In the genomic region with DNA sequence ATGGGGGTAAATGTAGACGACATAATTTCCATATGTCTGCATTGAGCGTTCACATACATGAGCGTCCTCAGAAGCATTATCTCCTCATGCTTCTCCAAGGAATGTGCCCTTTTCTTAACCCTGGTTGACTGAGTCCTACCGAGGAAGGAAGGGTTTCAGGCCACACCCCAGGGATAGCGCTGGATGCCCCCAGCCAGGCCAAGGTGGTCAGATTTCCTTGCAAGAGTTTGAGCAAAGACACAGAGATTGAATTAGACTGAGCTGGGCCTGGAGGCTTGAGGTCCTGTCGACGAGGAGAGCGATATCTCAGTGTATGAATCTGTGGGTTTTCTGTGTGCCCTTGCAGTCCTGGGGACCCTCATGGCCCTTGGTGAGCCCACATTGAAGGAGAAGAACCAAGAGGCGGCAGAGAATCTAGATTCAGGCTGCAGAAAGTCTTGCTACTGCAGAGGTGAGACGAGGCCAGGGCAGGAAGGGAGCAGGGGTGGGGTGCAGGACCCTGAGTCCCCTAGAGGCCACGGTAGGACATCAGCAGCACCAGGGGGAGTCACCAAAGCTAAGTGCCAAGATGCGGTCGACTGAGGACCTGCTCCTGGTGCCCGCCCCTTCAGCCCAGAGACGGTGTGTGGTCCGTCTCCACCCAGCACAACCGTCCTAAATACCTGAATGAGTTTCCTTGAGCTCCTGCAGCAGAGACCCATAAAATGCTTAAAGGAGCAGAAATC, we compare ENCODE assay signal across 23 cellular contexts.
DNase-seq lines count a peak whose midpoint lies in the region; ATAC-seq, FAIRE-seq and TF ChIP-seq lines count a peak whose summit lies in the region.
"Had no signal": no experiment of that assay in that cellular context is flagged by ENCODE, and none has a peak within 500 bp of the region (broad histone marks: within the 10 kb centered on the region; RNA-seq: fewer than 3 reads in every experiment).

No MANE protein-coding gene starts in this region.

- no peak for ATAC-seq in RWPE2 (ENCODE audit: low read depth)
- ATAC-seq in upper lobe of right lung: no peak
- ATAC-seq: CD8-positive, alpha-beta T cell; PC-3 had no signal

- H3K36me3 Mint-ChIP-seq in activated naive CD4-positive, alpha-beta T cell treated with anti-CD3 and anti-CD28 coated beads, Interleukin-2, amount 50 U/mL, for 24 hours: no peaks in the 10 kb centered on the region
- H3K36me3 Mint-ChIP-seq in activated naive CD4-positive, alpha-beta T cell treated with anti-CD3 and anti-CD28 coated beads for 36 hours (ENCODE audit: low read depth): no peaks in the 10 kb centered on the region
- no peaks in the 10 kb centered on the region for H3K36me3 Mint-ChIP-seq in activated CD4-positive, alpha-beta T cell treated with anti-CD3 and anti-CD28 coated beads, Interleukin-2, amount 10 ng/mL, durations not matched to agents 7 days and 5 days (ENCODE audit: low read depth)
- H3K36me3 Mint-ChIP-seq: CD8-positive, alpha-beta T cell had no signal

- no peaks in the 10 kb centered on the region for H3K4me1 Mint-ChIP-seq in activated naive CD4-positive, alpha-beta T cell treated with anti-CD3 and anti-CD28 coated beads, Interleukin-2, amount 50 U/mL, for 24 hours
- no peaks in the 10 kb centered on the region for H3K4me1 Mint-ChIP-seq in activated naive CD4-positive, alpha-beta T cell treated with anti-CD3 and anti-CD28 coated beads for 36 hours (ENCODE audit: low read depth)
- no peaks in the 10 kb centered on the region for H3K4me1 Mint-ChIP-seq in activated CD4-positive, alpha-beta T cell treated with anti-CD3 and anti-CD28 coated beads, Interleukin-2, amount 10 ng/mL, durations not matched to agents 7 days and 5 days

- POLR2A ChIA-PET in activated CD4-positive, alpha-beta T cell treated with anti-CD3 and anti-CD28 coated beads, Interleukin-2, amount 10 ng/mL, durations not matched to agents 7 days and 5 days (lab: Charles Lee): no interaction called here

- H3K9me3 Mint-ChIP-seq in activated naive CD4-positive, alpha-beta T cell treated with anti-CD3 and anti-CD28 coated beads, Interleukin-2, amount 50 U/mL, for 24 hours: no peaks in the 10 kb centered on the region
- H3K9me3 Mint-ChIP-seq in activated naive CD4-positive, alpha-beta T cell treated with anti-CD3 and anti-CD28 coated beads for 36 hours: no peaks in the 10 kb centered on the region
- no peaks in the 10 kb centered on the region for H3K9me3 Mint-ChIP-seq in activated CD4-positive, alpha-beta T cell treated with anti-CD3 and anti-CD28 coated beads, Interleukin-2, amount 10 ng/mL, durations not matched to agents 7 days and 5 days
- H3K9me3 Mint-ChIP-seq: CD8-positive, alpha-beta T cell had no signal

- H3K9ac ChIP-seq in kidney (ENCODE audit: low read length in 2 of 2): no peak overlapping the region

- in situ Hi-C loops in brain microvascular endothelial cell (cut with HindIII; ENCODE audit: low pct_ligation_motif_present, low sequenced_read_pairs): no loop called here

- peaks cover 6% of the 10 kb centered on the region for H3K27me3 Mint-ChIP-seq in activated naive CD4-positive, alpha-beta T cell treated with anti-CD3 and anti-CD28 coated beads, Interleukin-2, amount 50 U/mL, for 24 hours
- H3K27me3 Mint-ChIP-seq in activated naive CD4-positive, alpha-beta T cell treated with anti-CD3 and anti-CD28 coated beads for 36 hours (ENCODE audit: low read depth): peaks cover 3% of the 10 kb centered on the region
- peaks cover 3% of the 10 kb centered on the region for H3K27me3 Mint-ChIP-seq in activated CD4-positive, alpha-beta T cell treated with anti-CD3 and anti-CD28 coated beads, Interleukin-2, amount 10 ng/mL, durations not matched to agents 7 days and 5 days

- H3K27ac Mint-ChIP-seq in activated naive CD4-positive, alpha-beta T cell treated with anti-CD3 and anti-CD28 coated beads, Interleukin-2, amount 50 U/mL, for 24 hours: peak overlapping the region; percentile 17
- H3K27ac Mint-ChIP-seq in activated naive CD4-positive, alpha-beta T cell treated with anti-CD3 and anti-CD28 coated beads for 36 hours: no peak overlapping the region
- no peak overlapping the region for H3K27ac Mint-ChIP-seq in activated CD4-positive, alpha-beta T cell treated with anti-CD3 and anti-CD28 coated beads, Interleukin-2, amount 10 ng/mL, durations not matched to agents 7 days and 5 days
- H3K27ac Mint-ChIP-seq: CD8-positive, alpha-beta T cell had no signal

- no peak overlapping the region for H3K4me3 Mint-ChIP-seq in activated naive CD4-positive, alpha-beta T cell treated with anti-CD3 and anti-CD28 coated beads, Interleukin-2, amount 50 U/mL, for 24 hours
- no peak overlapping the region for H3K4me3 Mint-ChIP-seq in activated naive CD4-positive, alpha-beta T cell treated with anti-CD3 and anti-CD28 coated beads for 36 hours
- no peak overlapping the region for H3K4me3 Mint-ChIP-seq in activated CD4-positive, alpha-beta T cell treated with anti-CD3 and anti-CD28 coated beads, Interleukin-2, amount 10 ng/mL, durations not matched to agents 7 days and 5 days
- H3K4me3 Mint-ChIP-seq: CD8-positive, alpha-beta T cell had no signal

- H3K27ac ChIP-seq in RWPE2 (ENCODE audit: poor library complexity, severe bottlenecking) (no peak overlapping the region), kidney (ENCODE audit: low read depth in 2 of 2, low read length in 2 of 2) (no peak overlapping the region), upper lobe of right lung (no peak overlapping the region), brain microvascular endothelial cell (no peak overlapping the region)
- H3K27ac ChIP-seq: SJSA1 had no signal

- H3K4me1 ChIP-seq in RWPE2 (ENCODE audit: insufficient read depth, poor library complexity, severe bottlenecking): no peaks in the 10 kb centered on the region
- no peaks in the 10 kb centered on the region for H3K4me1 ChIP-seq in kidney (ENCODE audit: control insufficient read depth in 1 of 2, insufficient read depth in 1 of 2, low read depth in 1 of 2, low read length in 2 of 2)
- no peaks in the 10 kb centered on the region for H3K4me1 ChIP-seq in upper lobe of right lung
- H3K4me1 ChIP-seq: Caco-2, SJSA1 had no signal

- DNase-seq in activated naive CD4-positive, alpha-beta T cell treated with anti-CD3 and anti-CD28 coated beads for 36 hours: no peak
- DNase-seq in RWPE2 (ENCODE audit: low spot score) (peak; percentile 46), kidney (peak; percentile 26), upper lobe of right lung (peak; percentile 37), brain microvascular endothelial cell (no peak)
- no peak for DNase-seq in activated CD4-positive, alpha-beta T cell treated with anti-CD3 and anti-CD28 coated beads, Interleukin-2, amount 10 ng/mL, durations not matched to agents 7 days and 5 days
- DNase-seq: C1 segment of cervical spinal cord, Caco-2, H7, KBM-7, NCI-H1105 treated with DMSO at 0.1 percent for 48 hours, NCI-H146, NCI-H1930, NCI-H2107, NCI-H446, NCI-H524 treated with DMSO at 0.1 percent for 48 hours, NCI-H774, PC-3, Right ventricle myocardium superior had no signal

- H3K9me3 ChIP-seq in RWPE2 (ENCODE audit: severe bottlenecking) (no peaks in the 10 kb centered on the region), kidney (ENCODE audit: control insufficient read depth in 1 of 2, low read length in 2 of 2) (no peaks in the 10 kb centered on the region), upper lobe of right lung (no peaks in the 10 kb centered on the region)
- H3K9me3 ChIP-seq: Caco-2, SJSA1 had no signal

- TF ChIP-seq CTCF in RWPE2 (IDR thresholded peaks at IDR 0.05; ENCODE audit: poor library complexity, severe bottlenecking): no peak
- TF ChIP-seq CTCF in kidney (IDR thresholded peaks at IDR 0.05; ENCODE audit: borderline replicate concordance, extremely low read depth, insufficient read depth): no peak
- no peak for TF ChIP-seq CTCF in upper lobe of right lung (IDR thresholded peaks at IDR 0.05)
- TF ChIP-seq CTCF in brain microvascular endothelial cell (IDR thresholded peaks at IDR 0.05; ENCODE audit: low read depth, low read length, missing control alignments): no peak

- intact Hi-C loops in activated naive CD4-positive, alpha-beta T cell treated with anti-CD3 and anti-CD28 coated beads for 36 hours (cut with micrococcal nuclease): no loop called here
- intact Hi-C loops in kidney (cut with DNase I): no loop called here
- intact Hi-C loops in upper lobe of right lung (cut with DNase I): no loop called here

- CTCF ChIA-PET in activated naive CD4-positive, alpha-beta T cell treated with anti-CD3 and anti-CD28 coated beads for 36 hours (lab: Charles Lee): no interaction called here
- CTCF ChIA-PET in activated CD4-positive, alpha-beta T cell treated with anti-CD3 and anti-CD28 coated beads, Interleukin-2, amount 10 ng/mL, durations not matched to agents 7 days and 5 days (lab: Charles Lee): no interaction called here

- H3K4me3 ChIP-seq in RWPE2 (ENCODE audit: severe bottlenecking) (no peak overlapping the region), kidney (ENCODE audit: low read length in 2 of 2) (no peak overlapping the region), upper lobe of right lung (no peak overlapping the region), brain microvascular endothelial cell (ENCODE audit: low read depth, low read length) (no peak overlapping the region)
- H3K4me3 ChIP-seq: SJSA1 had no signal

- no peak for FAIRE-seq in kidney (lab: Jason Lieb, UNC)
- FAIRE-seq: G401.6 had no signal

- H3K27me3 ChIP-seq in RWPE2 (ENCODE audit: insufficient read depth, poor library complexity, severe bottlenecking): no peaks in the 10 kb centered on the region
- H3K27me3 ChIP-seq in upper lobe of right lung: peaks cover 6% of the 10 kb centered on the region
- no peaks in the 10 kb centered on the region for H3K27me3 ChIP-seq in brain microvascular endothelial cell (replicated peaks)
- H3K27me3 ChIP-seq: SJSA1 had no signal

- H3K36me3 ChIP-seq in RWPE2 (ENCODE audit: low read depth) (no peaks in the 10 kb centered on the region), kidney (ENCODE audit: control insufficient read depth in 1 of 2, insufficient read depth in 2 of 2, low read length in 2 of 2) (no peaks in the 10 kb centered on the region), upper lobe of right lung (no peaks in the 10 kb centered on the region), brain microvascular endothelial cell (replicated peaks) (no peaks in the 10 kb centered on the region)
- H3K36me3 ChIP-seq: SJSA1 had no signal

Comparison
In these comparisons a context has a peak if more than half of its experiments do, and no peak if none do; other contexts are left out.
1. DNase-seq: peak in RWPE2 (single experiment), kidney (single experiment) and upper lobe of right lung (single experiment); none in activated naive CD4-positive, alpha-beta T cell treated with anti-CD3 and anti-CD28 coated beads for 36 hours (single experiment), brain microvascular endothelial cell (single experiment) and activated CD4-positive, alpha-beta T cell treated with anti-CD3 and anti-CD28 coated beads, Interleukin-2, amount 10 ng/mL, durations not matched to agents 7 days and 5 days (single experiment).